ENCODE assay signal across 8 cellular contexts in the genomic region with DNA sequence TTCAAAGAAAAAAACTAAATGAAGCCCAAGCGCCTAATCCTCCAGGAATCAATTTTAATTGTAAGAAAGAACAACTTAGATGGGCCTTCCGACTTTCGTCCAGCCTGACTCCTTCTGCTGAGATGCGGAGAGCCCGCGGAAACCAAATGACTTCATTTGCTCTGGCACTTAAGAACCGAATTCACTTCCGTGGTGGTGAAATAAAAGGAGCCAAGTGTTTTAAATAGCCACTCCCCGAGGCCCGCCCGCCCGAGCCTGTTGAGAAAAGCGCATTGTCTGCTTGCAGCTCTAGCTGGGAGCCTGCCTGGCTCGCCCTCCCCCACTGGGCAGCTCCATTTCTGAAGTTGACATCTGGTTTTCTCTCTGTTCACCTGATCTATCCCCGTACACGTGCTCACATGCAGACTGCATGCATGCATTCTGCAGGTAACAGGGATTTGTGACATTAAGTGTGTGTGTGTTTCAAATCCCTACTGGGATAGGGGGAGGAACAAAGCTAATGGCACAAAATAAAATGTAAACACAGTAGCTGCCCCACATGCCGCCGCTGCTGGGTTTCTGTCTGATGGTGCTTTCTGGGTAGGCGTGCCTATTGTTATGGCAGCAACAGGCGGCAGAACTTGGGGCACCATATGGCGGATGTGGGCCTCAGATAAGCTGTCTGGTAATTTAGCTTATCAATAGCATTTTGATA. TPM values are rescaled to one million over a fixed set of nuclear protein-coding genes. Genes with fewer than 3 reads are reported as not detected.
DNase-seq lines count a peak whose midpoint lies in the region; ATAC-seq and TF ChIP-seq lines count a peak whose summit lies in the region.

No MANE protein-coding gene starts in this region.

- H3K9ac ChIP-seq in Karpas-422 (ENCODE audit: low read length): no peak overlapping the region

- no peak overlapping the region for H3K4me3 Mint-ChIP-seq in activated CD8-positive, alpha-beta T cell treated with anti-CD3 and anti-CD28 coated beads for 36 hours
- peak overlapping the region; percentile 80 for H3K4me3 Mint-ChIP-seq in glutamatergic neuron (ENCODE audit: unreplicated experiment)

- intact Hi-C loops in activated CD8-positive, alpha-beta T cell treated with anti-CD3 and anti-CD28 coated beads for 36 hours (cut with micrococcal nuclease): no loop called here

- H3K36me3 ChIP-seq in Karpas-422 (ENCODE audit: insufficient read depth, low read length): no peaks in the 10 kb centered on the region

- H3K79me2 ChIP-seq in Karpas-422 (ENCODE audit: low read length): no peaks in the 10 kb centered on the region

- H4K20me1 ChIP-seq in Karpas-422 (ENCODE audit: insufficient read depth, low read depth, low read length): no peaks in the 10 kb centered on the region

- H3K27ac ChIP-seq in Karpas-422 (ENCODE audit: low read length): no peak overlapping the region

- no peak overlapping the region for H3K4me2 ChIP-seq in Karpas-422 (ENCODE audit: low read depth, low read length, poor library complexity, severe bottlenecking)

- no peak overlapping the region for H2AFZ ChIP-seq in Karpas-422 (ENCODE audit: low read length)

- DNase-seq in G401 (ENCODE audit: low spot score): peak; percentile 48
- DNase-seq in NCI-H2029 treated with DMSO at 0.1 percent for 48 hours (lab: John Stamatoyannopoulos, UW): peak; percentile 94
- peak; percentile 31 for DNase-seq in activated CD8-positive, alpha-beta T cell treated with anti-CD3 and anti-CD28 coated beads for 36 hours
- DNase-seq in glutamatergic neuron: peak; percentile 83
- no peak for DNase-seq in omental fat pad (ENCODE audit: low spot score)
- DNase-seq in stimulated activated CD8-positive, alpha-beta memory T cell treated with anti-CD3 and anti-CD28 coated beads, Interleukin-4, amount 100 ng/mL, for 48 hours: no peak
- DNase-seq in Karpas-422: no peak

- in situ Hi-C loops in G401 (cut with HindIII; ENCODE audit: low sequenced_read_pairs): no loop called here

- H3K9me3 Mint-ChIP-seq in activated CD8-positive, alpha-beta T cell treated with anti-CD3 and anti-CD28 coated beads for 36 hours: no peaks in the 10 kb centered on the region
- H3K9me3 Mint-ChIP-seq in glutamatergic neuron (ENCODE audit: unreplicated experiment): peaks cover 9% of the 10 kb centered on the region

- H3K4me1 ChIP-seq in Karpas-422 (ENCODE audit: low read length): no peaks in the 10 kb centered on the region

- no peak for TF ChIP-seq CTCF in activated CD8-positive, alpha-beta T cell treated with anti-CD3 and anti-CD28 coated beads for 36 hours (IDR thresholded peaks at IDR 0.05)
- no peak for TF ChIP-seq CTCF in glutamatergic neuron (IDR thresholded peaks at IDR 0.05; ENCODE audit: partially characterized antibody, unreplicated experiment)
- no peak for TF ChIP-seq CTCF in omental fat pad (IDR thresholded peaks at IDR 0.05)

- H3K36me3 Mint-ChIP-seq in activated CD8-positive, alpha-beta T cell treated with anti-CD3 and anti-CD28 coated beads for 36 hours (ENCODE audit: low read depth): no peaks in the 10 kb centered on the region
- no peaks in the 10 kb centered on the region for H3K36me3 Mint-ChIP-seq in glutamatergic neuron (ENCODE audit: unreplicated experiment)

- CTCF ChIA-PET in activated CD8-positive, alpha-beta T cell treated with anti-CD3 and anti-CD28 coated beads for 36 hours (lab: Charles Lee): no interaction called here

- H3K9me2 ChIP-seq in Karpas-422 (replicated peaks; ENCODE audit: insufficient read depth, low read length): no peaks in the 10 kb centered on the region

- POLR2A ChIA-PET in activated CD8-positive, alpha-beta T cell treated with anti-CD3 and anti-CD28 coated beads for 36 hours (lab: Charles Lee): no interaction called here

- no peak for ATAC-seq in activated CD8-positive, alpha-beta T cell treated with anti-CD3 and anti-CD28 coated beads for 36 hours
- ATAC-seq in omental fat pad (ENCODE audit: low FRiP score): peak; percentile 40
- ATAC-seq in GM19467 (IDR thresholded peaks at IDR 0.05; ENCODE audit: unreplicated experiment): no peak

- H3K4me3 ChIP-seq in Karpas-422 (ENCODE audit: low read length): no peak overlapping the region

- no peak overlapping the region for H3K27ac Mint-ChIP-seq in activated CD8-positive, alpha-beta T cell treated with anti-CD3 and anti-CD28 coated beads for 36 hours
- H3K27ac Mint-ChIP-seq in glutamatergic neuron (ENCODE audit: unreplicated experiment): peak overlapping the region; percentile 95

- H3K27me3 Mint-ChIP-seq in activated CD8-positive, alpha-beta T cell treated with anti-CD3 and anti-CD28 coated beads for 36 hours: peaks cover 70% of the 10 kb centered on the region
- H3K27me3 Mint-ChIP-seq in glutamatergic neuron (ENCODE audit: unreplicated experiment): peaks cover 3% of the 10 kb centered on the region

- peaks cover 8% of the 10 kb centered on the region for H3K4me1 Mint-ChIP-seq in activated CD8-positive, alpha-beta T cell treated with anti-CD3 and anti-CD28 coated beads for 36 hours (ENCODE audit: low read depth)
- H3K4me1 Mint-ChIP-seq in glutamatergic neuron (ENCODE audit: low read depth, unreplicated experiment): peaks cover 67% of the 10 kb centered on the region

- H3K9me3 ChIP-seq in Karpas-422 (ENCODE audit: low read length): no peaks in the 10 kb centered on the region

- no peaks in the 10 kb centered on the region for H3K27me3 ChIP-seq in Karpas-422 (ENCODE audit: low read length)

RNA-seq across cellular contexts. Expression of gene TEAD1, which starts 6.2 kb away (rescaled TPM):
- total RNA-seq in G401 (2014; rRNA removed; shearing (Covaris generic)): 11.6 and 33.4 TPM in 2 replicates
- under 1 TPM; 0.25 to 0.83 TPM for total RNA-seq in activated CD8-positive, alpha-beta T cell treated with anti-CD3 and anti-CD28 coated beads for 36 hours
- 62.5 TPM for total RNA-seq in glutamatergic neuron (ENCODE audit: unreplicated experiment)
- 100 to 1,000 TPM in 2 of 4 donors, 10 to 100 TPM in 2; 81.7 to 123 (median 103) TPM for total RNA-seq in omental fat pad
- 0.18 TPM in 1 of 2 replicates, not detected in the other for total RNA-seq in Karpas-422 (2014; rRNA removed; shearing (Covaris generic); ENCODE audit: low replicate concordance)

Comparison
In these comparisons a context has a peak if more than half of its experiments do, and no peak if none do; other contexts are left out.
1. DNase-seq: peak in G401 (single experiment), NCI-H2029 treated with DMSO at 0.1 percent for 48 hours (single experiment), activated CD8-positive, alpha-beta T cell treated with anti-CD3 and anti-CD28 coated beads for 36 hours (single experiment) and glutamatergic neuron (single experiment); none in omental fat pad (single experiment), stimulated activated CD8-positive, alpha-beta memory T cell treated with anti-CD3 and anti-CD28 coated beads, Interleukin-4, amount 100 ng/mL, for 48 hours (single experiment) and Karpas-422 (single experiment).